In genomic region chr1:61851849-61852692, GRCh38 we compare ENCODE assay signal across 8 cellular contexts.
A peak's percentile ranks its signal among the peaks of the same experiment; 100 is the strongest.
DNase-seq lines count a peak whose midpoint lies in the region; ATAC-seq, FAIRE-seq and TF ChIP-seq lines count a peak whose summit lies in the region.

No MANE protein-coding gene starts in this region.

- 74 to 77% (median 75%) methylated on average over 6 of the region's 6 CpGs for WGBS in small intestine, 3 donors

- peak; percentile 74 for DNase-seq in ELR (ENCODE audit: low read depth)
- peak; percentile 2 for DNase-seq in NCI-H345 treated with DMSO at 0.1 percent for 48 hours (lab: John Stamatoyannopoulos, UW; ENCODE audit: unreplicated experiment)
- DNase-seq in amniotic epithelial cell (ENCODE audit: low read depth), result peak; percentile 67
- no peak for DNase-seq in right atrium auricular region (ENCODE audit: low spot score)
- DNase-seq in small intestine, result peak; percentile 60

- peak; percentile 23 to 73 for TF ChIP-seq CTCF in right atrium auricular region (IDR thresholded peaks at IDR 0.05)

- no peaks in the 10 kb centered on the region for H3K36me3 ChIP-seq in right atrium auricular region
- H3K36me3 ChIP-seq in small intestine (ENCODE audit: control insufficient read depth in 2 of 2, insufficient read depth in 2 of 2, low read length in 2 of 2), result peaks cover 0 to 8% of the 10 kb centered on the region in 2 donors

- FAIRE-seq in small intestine (lab: Jason Lieb, UNC), result peak; percentile 93

- no peaks in the 10 kb centered on the region for H3K9me3 ChIP-seq in right atrium auricular region
- H3K9me3 ChIP-seq in small intestine (ENCODE audit: control insufficient read depth, low read depth), result no peaks in the 10 kb centered on the region

- no peak overlapping the region for H3K4me3 ChIP-seq in right atrium auricular region
- no peak overlapping the region for H3K4me3 ChIP-seq in small intestine (ENCODE audit: low read depth in 1 of 2, low read length in 2 of 2)

- H3K4me1 ChIP-seq in right atrium auricular region (peaks cover 0 to 10% of the 10 kb centered on the region in 2 donors), small intestine (ENCODE audit: control insufficient read depth in 2 of 2, insufficient read depth in 1 of 2, low read depth in 1 of 2, low read length in 1 of 2) (no peaks in the 10 kb centered on the region)

- no peaks in the 10 kb centered on the region for H3K27me3 ChIP-seq in right atrium auricular region
- no peaks in the 10 kb centered on the region for H3K27me3 ChIP-seq in small intestine (ENCODE audit: control insufficient read depth in 2 of 2, insufficient read depth in 2 of 2, low read length in 2 of 2)

- ATAC-seq in HG02852 (IDR thresholded peaks at IDR 0.05; ENCODE audit: unreplicated experiment), result peak; percentile 59
- ATAC-seq in GM18870 (IDR thresholded peaks at IDR 0.05; ENCODE audit: unreplicated experiment), result no peak
- no peak for ATAC-seq in GM21423 (IDR thresholded peaks at IDR 0.05; ENCODE audit: unreplicated experiment)

- no peak overlapping the region for H3K27ac ChIP-seq in right atrium auricular region
- no peak overlapping the region for H3K27ac ChIP-seq in small intestine (ENCODE audit: low read depth in 1 of 2, low read length in 1 of 2)
